In the genomic region with DNA sequence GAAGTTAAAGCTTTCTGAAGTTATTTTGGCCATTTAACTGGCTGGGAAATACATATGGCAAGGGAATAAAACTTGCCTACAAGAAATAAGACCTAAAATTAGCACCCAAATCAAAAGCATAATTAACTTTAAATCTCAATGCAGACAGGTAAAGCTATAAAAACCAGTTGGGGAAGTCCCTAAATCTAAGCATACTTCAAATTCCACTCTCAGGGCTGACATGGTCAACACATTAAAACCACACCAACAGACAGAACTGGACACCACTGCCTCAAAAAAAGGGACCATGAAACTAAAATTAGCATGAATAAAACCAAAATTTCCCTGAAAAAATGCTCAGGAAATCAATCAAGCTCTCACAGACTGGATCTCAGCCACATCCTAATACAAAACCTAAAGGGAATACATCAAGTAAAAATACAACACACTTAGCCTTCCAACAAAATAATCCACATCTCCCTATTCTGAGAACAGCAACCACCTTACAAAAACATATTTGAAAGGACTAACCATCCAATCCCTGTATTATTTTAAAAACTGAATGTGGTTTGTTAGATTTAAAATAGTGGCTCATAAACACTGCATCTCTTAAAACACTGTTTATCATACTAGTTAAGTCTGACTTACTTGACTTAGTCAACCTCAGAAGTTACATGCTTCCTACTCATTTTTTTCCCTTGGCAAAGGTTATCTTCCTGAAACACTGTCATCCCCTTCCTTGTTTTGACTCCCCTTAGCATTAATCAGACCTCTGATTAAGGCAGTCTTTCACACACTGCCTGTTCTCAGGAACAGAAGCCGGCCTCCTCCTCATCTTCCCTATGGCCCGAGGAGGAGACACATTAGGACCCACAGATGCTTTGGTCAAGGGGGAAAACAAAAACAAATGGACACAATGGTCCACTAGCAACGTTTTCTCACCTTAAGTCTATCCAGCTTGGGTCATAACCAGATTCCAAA, we compare ENCODE assay signal across 10 cellular contexts.
A peak's percentile ranks its signal among the peaks of the same experiment; 100 is the strongest.
DNase-seq lines count a peak whose midpoint lies in the region; ATAC-seq and TF ChIP-seq lines count a peak whose summit lies in the region.
"Had no signal": no experiment of that assay in that cellular context is flagged by ENCODE, and none has a peak within 500 bp of the region (broad histone marks: within the 10 kb centered on the region; RNA-seq: fewer than 3 reads in every experiment).

No MANE protein-coding gene starts in this region.

- no peak overlapping the region for H2AFZ ChIP-seq in KMS-11 (ENCODE audit: low read depth)

- peaks cover 75% of the 10 kb centered on the region for H3K4me1 ChIP-seq in BLaER1
- H3K4me1 ChIP-seq in KMS-11 (ENCODE audit: low read depth, poor library complexity, severe bottlenecking): peaks cover 86% of the 10 kb centered on the region
- peaks cover 74% of the 10 kb centered on the region for H3K4me1 ChIP-seq in mucosa of stomach (ENCODE audit: control insufficient read depth, insufficient read depth, low read length)

- peaks cover 71% of the 10 kb centered on the region for H3K36me3 ChIP-seq in BLaER1
- peaks cover 34% of the 10 kb centered on the region; the same call in 1 of the 2 replicates for H3K36me3 ChIP-seq in KMS-11 (ENCODE audit: insufficient read depth)
- H3K36me3 ChIP-seq in mucosa of stomach (ENCODE audit: control insufficient read depth, insufficient read depth, low read length): no peaks in the 10 kb centered on the region

- no peak overlapping the region for H3K4me3 ChIP-seq in BLaER1
- no peak overlapping the region for H3K4me3 ChIP-seq in KMS-11 (IDR thresholded peaks at IDR 0.05; ENCODE audit: insufficient read depth, low read depth, low read length)
- H3K4me3 ChIP-seq in mucosa of stomach (ENCODE audit: low read length): no peak overlapping the region

- no peaks in the 10 kb centered on the region for H3K9me3 ChIP-seq in BLaER1
- H3K9me3 ChIP-seq in mucosa of stomach (ENCODE audit: control insufficient read depth, low read length): no peaks in the 10 kb centered on the region

- H3K27ac ChIP-seq in BLaER1 (no peak overlapping the region), KMS-11 (no peak overlapping the region; the same call in 1 of the 2 replicates)
- H3K27ac ChIP-seq: VCaP had no signal

- peaks cover 100% of the 10 kb centered on the region for H3K79me2 ChIP-seq in KMS-11 (ENCODE audit: insufficient read depth, low read depth)

- DNase-seq in cerebellar cortex (ENCODE audit: low spot score) (peak; percentile 21), NCI-H1694 (lab: John Stamatoyannopoulos, UW) (no peak)
- no peak for DNase-seq in stimulated activated CD4-positive, alpha-beta T cell treated with anti-CD3 and anti-CD28 coated beads, Interleukin-1b, Interleukin-23, amount 100 ng/mL, for 48 hours
- DNase-seq: stimulated activated CD8-positive, alpha-beta memory T cell treated with anti-CD3 and anti-CD28 coated beads, Interleukin-4, amount 100 ng/mL, for 48 hours had no signal

- H4K20me1 ChIP-seq in BLaER1 (peaks cover 100% of the 10 kb centered on the region), KMS-11 (ENCODE audit: insufficient read depth) (peaks cover 100% of the 10 kb centered on the region)

- H3K27me3 ChIP-seq in BLaER1 (no peaks in the 10 kb centered on the region), KMS-11 (ENCODE audit: insufficient read depth, low read depth) (no peaks in the 10 kb centered on the region), mucosa of stomach (ENCODE audit: control insufficient read depth, insufficient read depth, low read length) (no peaks in the 10 kb centered on the region)

- peak overlapping the region; percentile 88 for H3K4me2 ChIP-seq in BLaER1
- peak overlapping the region; percentile 88 for H3K4me2 ChIP-seq in KMS-11

- TF ChIP-seq CTCF in KMS-11 (conservative IDR thresholded peaks at IDR 0.05; ENCODE audit: low read depth, low read length): no peak

- H3K9ac ChIP-seq in BLaER1: peak overlapping the region; percentile 52; the same call in 1 of the 2 replicates
- no peak overlapping the region for H3K9ac ChIP-seq in KMS-11
- H3K9ac ChIP-seq in mucosa of stomach (ENCODE audit: low read length): peak overlapping the region; percentile 25

- ATAC-seq in GM21390 (IDR thresholded peaks at IDR 0.05; ENCODE audit: unreplicated experiment): no peak
- ATAC-seq in HG03025 (IDR thresholded peaks at IDR 0.05; ENCODE audit: low FRiP score, unreplicated experiment): no peak
